In the genomic region with DNA sequence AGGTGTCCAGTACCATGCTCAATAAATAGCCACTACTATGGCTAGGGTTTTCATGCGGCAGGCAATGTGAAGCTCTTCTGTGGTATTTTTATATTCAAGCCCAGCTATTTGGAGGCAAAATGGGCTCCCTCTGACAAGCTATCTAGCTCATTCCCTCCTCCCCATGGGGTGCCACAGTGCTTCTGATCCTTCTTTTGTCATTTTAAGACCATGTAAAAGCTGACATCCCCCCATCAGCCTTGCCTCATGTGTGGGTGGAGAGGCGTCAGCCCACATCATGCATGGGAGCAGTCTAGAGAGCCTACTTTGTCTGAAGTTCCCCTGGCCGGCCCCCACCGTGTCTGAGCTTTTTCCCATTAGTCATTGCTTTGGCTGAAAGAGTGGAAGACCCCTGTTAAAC, we compare ENCODE assay signal across 17 cellular contexts. TPM values are rescaled to one million over a fixed set of nuclear protein-coding genes. Genes with fewer than 3 reads are reported as not detected.
DNase-seq lines count a peak whose midpoint lies in the region; TF ChIP-seq lines count a peak whose summit lies in the region.
"Had no signal": no experiment of that assay in that cellular context is flagged by ENCODE, and none has a peak within 500 bp of the region (broad histone marks: within the 10 kb centered on the region; RNA-seq: fewer than 3 reads in every experiment).

No MANE protein-coding gene starts in this region.

- H3K27ac Mint-ChIP-seq in neural crest cell (ENCODE audit: unreplicated experiment): no peak overlapping the region

- H3K9me3 ChIP-seq in iPS DF 6.9 (ENCODE audit: control insufficient read depth, insufficient read depth, low read length) (no peaks in the 10 kb centered on the region), right atrium auricular region (no peaks in the 10 kb centered on the region), adrenal gland (replicated peaks in 1 of 3) (no peaks in the 10 kb centered on the region)

- peaks cover 9% of the 10 kb centered on the region; the same call in 1 of the 2 replicates for H3K4me1 ChIP-seq in iPS DF 6.9 (ENCODE audit: control insufficient read depth, insufficient read depth, low read length)
- H3K4me1 ChIP-seq in right atrium auricular region: peaks cover 0 to 44% of the 10 kb centered on the region in 2 donors
- H3K4me1 ChIP-seq in adrenal gland (replicated peaks in 1 of 2): peaks cover 0 to 4% of the 10 kb centered on the region in 2 donors

- no peak overlapping the region for H3K4me3 ChIP-seq in H7 (ENCODE audit: insufficient read depth, low read depth, low read length)
- H3K4me3 ChIP-seq in brain microvascular endothelial cell (ENCODE audit: low read depth, low read length): no peak overlapping the region
- no peak overlapping the region for H3K4me3 ChIP-seq in iPS DF 6.9 (ENCODE audit: low read length)
- no peak overlapping the region for H3K4me3 ChIP-seq in right atrium auricular region
- no peak overlapping the region for H3K4me3 ChIP-seq in adrenal gland
- H3K4me3 ChIP-seq: BLaER1 treated with 17β-estradiol and CSF1 and Interleukin-3, amounts not matched to agents 10 nM and 100 nM; PC-9 had no signal

- H3K4me3 Mint-ChIP-seq in neural crest cell: peak overlapping the region; percentile 16

- H3K9me3 Mint-ChIP-seq in neural crest cell: no peaks in the 10 kb centered on the region

- H3K27me3 Mint-ChIP-seq in neural crest cell (ENCODE audit: low read depth): peaks cover 20% of the 10 kb centered on the region

- H3K36me3 ChIP-seq in H7 (replicated peaks; ENCODE audit: control insufficient read depth, insufficient read depth, low read length) (no peaks in the 10 kb centered on the region), brain microvascular endothelial cell (replicated peaks) (no peaks in the 10 kb centered on the region), iPS DF 6.9 (ENCODE audit: control insufficient read depth, insufficient read depth, low read length) (no peaks in the 10 kb centered on the region), right atrium auricular region (no peaks in the 10 kb centered on the region), adrenal gland (replicated peaks in 1 of 2) (no peaks in the 10 kb centered on the region)
- H3K36me3 ChIP-seq: BLaER1 treated with 17β-estradiol and CSF1 and Interleukin-3, amounts not matched to agents 10 nM and 100 nM had no signal

- no peak overlapping the region for H3K27ac ChIP-seq in brain microvascular endothelial cell
- H3K27ac ChIP-seq in iPS DF 6.9 (ENCODE audit: low read length): no peak overlapping the region
- H3K27ac ChIP-seq in right atrium auricular region: no peak overlapping the region
- H3K27ac ChIP-seq in adrenal gland: no peak overlapping the region
- H3K27ac ChIP-seq: BLaER1 treated with 17β-estradiol and CSF1 and Interleukin-3, amounts not matched to agents 10 nM and 100 nM; PC-9; RWPE1 had no signal

- TF ChIP-seq POLR2A in adrenal gland (IDR thresholded peaks at IDR 0.05): no peak

- TF ChIP-seq CTCF in brain microvascular endothelial cell (IDR thresholded peaks at IDR 0.05; ENCODE audit: low read depth, low read length, missing control alignments) (no peak), neural crest cell (conservative IDR thresholded peaks at IDR 0.05) (no peak), right atrium auricular region (IDR thresholded peaks at IDR 0.05) (no peak), adrenal gland (IDR thresholded peaks at IDR 0.05) (no peak)

- DNase-seq in H7 (peak; percentile 86), brain microvascular endothelial cell (peak; percentile 11), iPS DF 6.9 (ENCODE audit: low read depth, low spot score) (peak; percentile 94), neural crest cell (ENCODE audit: low read depth, low spot score) (no peak), right atrium auricular region (ENCODE audit: low spot score) (no peak), mesenteric fat pad (ENCODE audit: low spot score) (no peak), adrenal gland (no peak), NCI-H345 treated with DMSO at 0.1 percent for 48 hours (lab: John Stamatoyannopoulos, UW; ENCODE audit: unreplicated experiment) (no peak)
- DNase-seq: DMS79 treated with DMSO at 0.1 percent for 48 hours, HCEC 1CT, KG1, NCI-H1694 treated with DMSO at 0.1 percent for 48 hours, NCI-H2107, NCI-H524, PC-9 had no signal

- peaks cover 38% of the 10 kb centered on the region for H3K4me1 Mint-ChIP-seq in neural crest cell

- WGBS in iPS DF 6.9 (ENCODE audit: insufficient coverage, insufficient read length): no CpG with 5 or more reads among the region's 4 CpGs
- WGBS in adrenal gland, 4 donors: 82 to 85% (median 83%) methylated on average over 4 of the region's 4 CpGs

- intact Hi-C loops in adrenal gland (cut with DNase I): no loop called here

- in situ Hi-C loops in brain microvascular endothelial cell (cut with HindIII; ENCODE audit: low pct_ligation_motif_present, low sequenced_read_pairs): no loop called here

- H3K27me3 ChIP-seq in H7 (ENCODE audit: control insufficient read depth, insufficient read depth, low read length) (no peaks in the 10 kb centered on the region), brain microvascular endothelial cell (replicated peaks) (no peaks in the 10 kb centered on the region), iPS DF 6.9 (ENCODE audit: control insufficient read depth, insufficient read depth, low read length) (no peaks in the 10 kb centered on the region), right atrium auricular region (no peaks in the 10 kb centered on the region), adrenal gland (no peaks in the 10 kb centered on the region)

- H3K36me3 Mint-ChIP-seq in neural crest cell (ENCODE audit: low read depth): no peaks in the 10 kb centered on the region

RNA-seq across cellular contexts. Expression of a gene that starts 59.8 kb away (rescaled TPM):
- 11.1 and 12.3 TPM in 2 replicates for total RNA-seq in H7 (2014; rRNA removed; shearing (Covaris generic))
- total RNA-seq in neural crest cell: 14.1 and 15.5 TPM in 2 replicates
- total RNA-seq in right atrium auricular region: 10 to 100 TPM; 11.4 to 19.2 TPM
- 13.7 TPM for total RNA-seq in mesenteric fat pad
- total RNA-seq in adrenal gland: 1 to 10 TPM; 2.1 to 7.9 (median 6.1) TPM
- polyA plus RNA-seq in adrenal gland: 1 to 10 TPM; 1.6 to 5.1 (median 1.7) TPM

Comparison
In these comparisons a context has a peak if more than half of its experiments do, and no peak if none do; other contexts are left out.
1. DNase-seq: peak in H7 (single experiment), brain microvascular endothelial cell (single experiment) and iPS DF 6.9 (single experiment); none in neural crest cell (single experiment), right atrium auricular region (single experiment), mesenteric fat pad (single experiment), adrenal gland (0 of 7) and NCI-H345 treated with DMSO at 0.1 percent for 48 hours (single experiment).